12 cellular contexts compared by ENCODE assay signal in genomic region chr19:29675650-29676186, GRCh38. TPM values are rescaled to one million over a fixed set of nuclear protein-coding genes. Genes with fewer than 3 reads are reported as not detected.
DNase-seq lines count a peak whose midpoint lies in the region; TF ChIP-seq lines count a peak whose summit lies in the region.
"Had no signal": no experiment of that assay in that cellular context is flagged by ENCODE, and none has a peak within 500 bp of the region (broad histone marks: within the 10 kb centered on the region; RNA-seq: fewer than 3 reads in every experiment).

No MANE protein-coding gene starts in this region.

- H2AK5ac ChIP-seq in H9 (ENCODE audit: insufficient read length, low read length) = no peak overlapping the region

- no peak overlapping the region for H2BK12ac ChIP-seq in H9 (ENCODE audit: insufficient read length, low read depth, low read length)

- peaks cover 0 to 8% (median 2%) of the 10 kb centered on the region in 3 experiments; a peak in 3 of 7 replicates for H3K36me3 Mint-ChIP-seq in H9 (ENCODE audit: insufficient read depth in 1 of 3, low read depth in 3 of 3)

- no peak overlapping the region for H3K23ac ChIP-seq in H9 (ENCODE audit: insufficient read length, low read depth, low read length)

- H2BK120ac ChIP-seq in H9 (ENCODE audit: low read depth, low read length, poor library complexity, severe bottlenecking) = no peak overlapping the region

- H3K4ac ChIP-seq in H9 (ENCODE audit: low read depth, low read length) = no peak overlapping the region

- DNase-seq in C1 segment of cervical spinal cord (lab: John Stamatoyannopoulos, UW) (peak in 11 of 14 donors; percentile 45 to 76 (median 55)), H9 (no peak), head of caudate nucleus (peak in 40 of 42 donors; percentile 37 to 89 (median 70)), prostate gland (ENCODE audit: low spot score) (no peak), HPDE6-E6E7 (ENCODE audit: extremely low spot score) (no peak), NCI-H1048 (lab: John Stamatoyannopoulos, UW) (no peak)
- DNase-seq in stimulated activated naive CD4-positive, alpha-beta T cell treated with Interleukin-2 at 50 U/mL for 16 hours (lab: John Stamatoyannopoulos, UW) = no peak
- DNase-seq: activated T-cell treated with anti-CD3 and anti-CD28 coated beads, Interleukin-2, amount 50 U/mL, for 4 hours; DMS 273 treated with DMSO at 0.1 percent for 48 hours; NCI-H1092 treated with DMSO at 0.1 percent for 48 hours; NCI-H446 treated with DMSO at 0.1 percent for 48 hours had no signal

- no peak overlapping the region for H3K4me3 ChIP-seq in prostate gland
- H3K4me3 ChIP-seq: HAP-1 had no signal

- H2AFZ ChIP-seq in H9 (ENCODE audit: low read length) = no peak overlapping the region

- H3K27me3 ChIP-seq in H9 (ENCODE audit: insufficient read depth, low read length) = no peaks in the 10 kb centered on the region
- H3K27me3 ChIP-seq in prostate gland (replicated peaks; ENCODE audit: insufficient read depth) = no peaks in the 10 kb centered on the region

- no peak overlapping the region for H3K9ac ChIP-seq in H9 (ENCODE audit: extremely low read depth, insufficient read length, low read length)

- no peak overlapping the region for H3T11ph ChIP-seq in H9 (ENCODE audit: low read length)

- H3K27ac Mint-ChIP-seq in H9 = peak overlapping the region in 2 of 3 experiments; percentile 79 to 80; a peak in 2 of 7 replicates

- no peak overlapping the region for H3K18ac ChIP-seq in H9 (ENCODE audit: insufficient read length, low read depth, low read length)

- no peaks in the 10 kb centered on the region for H3K9me3 Mint-ChIP-seq in H9
- H3K9me3 Mint-ChIP-seq: activated T-cell treated with anti-CD3 and anti-CD28 coated beads, Interleukin-2, amount 50 U/mL, for 4 hours had no signal

- WGBS in H9 (ENCODE audit: extremely low coverage, insufficient read length, low lambda C conversion rate) = no CpG with 5 or more reads among the region's 13 CpGs
- WGBS in prostate gland = 83% methylated on average over 13 of the region's 13 CpGs

- no peak overlapping the region for H3K4me2 ChIP-seq in H9 (ENCODE audit: insufficient read depth, insufficient read length, low read length)

- no peak overlapping the region for H2BK15ac ChIP-seq in H9 (ENCODE audit: low read depth, low read length)

- peaks cover 3% of the 10 kb centered on the region for H3K79me1 ChIP-seq in H9 (ENCODE audit: insufficient read depth, low read depth, low read length, poor library complexity, severe bottlenecking)

- H3K27ac ChIP-seq in H9 (ENCODE audit: insufficient read length, low read depth, low read length) (no peak overlapping the region), prostate gland (peak overlapping the region; percentile 65 to 74)

- no peak overlapping the region for H4K5ac ChIP-seq in H9 (ENCODE audit: insufficient read length, low read depth, low read length)

- H3K56ac ChIP-seq in H9 (ENCODE audit: insufficient read length, low read depth, low read length) = no peak overlapping the region

- H2BK5ac ChIP-seq in H9 (ENCODE audit: insufficient read length, low read length) = no peak overlapping the region

- no peaks in the 10 kb centered on the region for H3K4me1 Mint-ChIP-seq in H9

- TF ChIP-seq CTCF in H9 (conservative IDR thresholded peaks at IDR 0.05) = no peak
- TF ChIP-seq CTCF in prostate gland (IDR thresholded peaks at IDR 0.05) = no peak

- H3K79me2 ChIP-seq in H9 (ENCODE audit: insufficient read depth, low read length) = 0 out of 2 replicates have a peak, but pooled peaks cover 2% of the 10 kb centered on the region

- no peak for TF ChIP-seq POLR2A in prostate gland (IDR thresholded peaks at IDR 0.05)

- H3K9me3 ChIP-seq in H9 (ENCODE audit: control insufficient read depth, low read depth, low read length) (no peaks in the 10 kb centered on the region), prostate gland (no peaks in the 10 kb centered on the region)
- H3K9me3 ChIP-seq: HAP-1 had no signal

- no peaks in the 10 kb centered on the region for H4K20me1 ChIP-seq in H9 (ENCODE audit: control insufficient read depth, insufficient read depth, insufficient read length)

- no peak overlapping the region for H3K4me3 Mint-ChIP-seq in H9
- H3K4me3 Mint-ChIP-seq: activated T-cell treated with anti-CD3 and anti-CD28 coated beads, Interleukin-2, amount 50 U/mL, for 4 hours had no signal

- H4K8ac ChIP-seq in H9 (replicated peaks; ENCODE audit: insufficient read length, low read depth, low read length) = no peak overlapping the region

- H3K4me1 ChIP-seq in H9 (ENCODE audit: insufficient read depth, low read length) (no peaks in the 10 kb centered on the region), prostate gland (replicated peaks) (peaks cover 49% of the 10 kb centered on the region)
- H3K4me1 ChIP-seq: HAP-1 had no signal

- no peak overlapping the region for H2BK20ac ChIP-seq in H9 (ENCODE audit: low read depth, low read length, poor library complexity, severe bottlenecking)

- H4K91ac ChIP-seq in H9 (ENCODE audit: insufficient read length, low read depth, low read length) = no peak overlapping the region

- H3K23me2 ChIP-seq in H9 (ENCODE audit: insufficient read length, low read depth, low read length, poor library complexity, severe bottlenecking) = no peaks in the 10 kb centered on the region

- intact Hi-C loops in head of caudate nucleus (cut with DNase I) (no loop called here), prostate gland (cut with DNase I) (no loop called here)

- H3K14ac ChIP-seq in H9 (ENCODE audit: insufficient read depth, low read length) = no peak overlapping the region

- no peaks in the 10 kb centered on the region; the same call in 1 of the 2 replicates for H3K27me3 Mint-ChIP-seq in H9 (ENCODE audit: low read depth)

- peaks cover 13 to 20% of the 10 kb centered on the region in 2 donors for H3K36me3 ChIP-seq in prostate gland

RNA-seq across cellular contexts. Expression of gene PLEKHF1, which starts 10.5 kb away (rescaled TPM):
- total RNA-seq in H9 (2021) = 4.9 and 5.0 TPM in 2 replicates
- total RNA-seq in prostate gland = 10 to 100 TPM; 64.3 to 64.4 TPM

RNA-seq across cellular contexts. Expression of gene C19orf12, which starts 39.3 kb away (rescaled TPM):
- total RNA-seq in H9 (2021) = 17.2 and 17.5 TPM in 2 replicates
- total RNA-seq in prostate gland = 10 to 100 TPM; 27.9 to 42.4 TPM

Comparison
In these comparisons a context has a peak if more than half of its experiments do, and no peak if none do; other contexts are left out.
1. DNase-seq: peak in C1 segment of cervical spinal cord (11 of 14) and head of caudate nucleus (40 of 42); none in H9 (single experiment), prostate gland (single experiment), HPDE6-E6E7 (single experiment), stimulated activated naive CD4-positive, alpha-beta T cell treated with Interleukin-2 at 50 U/mL for 16 hours (single experiment) and NCI-H1048 (single experiment).
2. RNA of gene PLEKHF1, which starts 10.5 kb away (total RNA-seq): 64.3 to 64.4 TPM in prostate gland; 4.9 to 5.0 TPM in H9; every median in the first group is over 10 times any median in the second.